8 cellular contexts compared by ENCODE assay signal in genomic region chr1:15584489-15585363, GRCh38. TPM values are rescaled to one million over a fixed set of nuclear protein-coding genes. Genes with fewer than 3 reads are reported as not detected.
DNase-seq lines count a peak whose midpoint lies in the region; ATAC-seq and TF ChIP-seq lines count a peak whose summit lies in the region.

AGMAT (minus strand) TSS chr1:15585051; CDS start chr1:15584967, 84 bp downstream.

- H3K9me3 Mint-ChIP-seq in osteocyte (ENCODE audit: unreplicated experiment), result no peaks in the 10 kb centered on the region

- peak within 1 kb of the TSS; percentile 42 for H3K4me3 ChIP-seq in fibroblast of pulmonary artery (replicated peaks; ENCODE audit: low read depth, low read length)
- H3K4me3 ChIP-seq in vagina, result peak within 1 kb of the TSS; percentile 41 to 47

- peak; percentile 62 for ATAC-seq in GM19455 (IDR thresholded peaks at IDR 0.05; ENCODE audit: unreplicated experiment)

- H3K27ac ChIP-seq in vagina, result no peak within 1 kb of the TSS

- peaks cover 12% of the 10 kb centered on the region for H3K4me1 ChIP-seq in vagina

- no peaks in the 10 kb centered on the region for H3K27me3 Mint-ChIP-seq in osteocyte (ENCODE audit: unreplicated experiment)

- no peak for TF ChIP-seq POLR2A in vagina (IDR thresholded peaks at IDR 0.05)

- DNase-seq in CD1c-positive myeloid dendritic cell (ENCODE audit: extremely low spot score) (peak; percentile 33), NCI-H2227 treated with DMSO at 0.1 percent for 48 hours (lab: John Stamatoyannopoulos, UW) (peak; percentile 26), fibroblast of pulmonary artery (ENCODE audit: low read depth) (peak; percentile 25), osteocyte (ENCODE audit: extremely low spot score, unreplicated experiment) (no peak), vagina (ENCODE audit: extremely low spot score in 2 of 2) (no peak), NCI-H2107 (lab: John Stamatoyannopoulos, UW) (no peak)
- DNase-seq in activated T-cell treated with anti-CD3 and anti-CD28 coated beads, Interleukin-2, amount 50 U/mL, for 1 hour, result peak; percentile 60

- H3K4me1 Mint-ChIP-seq in osteocyte (ENCODE audit: unreplicated experiment), result peaks cover 7% of the 10 kb centered on the region

- H3K4me3 Mint-ChIP-seq in osteocyte (ENCODE audit: unreplicated experiment), result peak within 1 kb of the TSS; percentile 71

- no peak within 1 kb of the TSS for H3K27ac Mint-ChIP-seq in osteocyte (ENCODE audit: unreplicated experiment)

- H3K9me3 ChIP-seq in vagina, result no peaks in the 10 kb centered on the region

- peak; percentile 30 for TF ChIP-seq CTCF in fibroblast of pulmonary artery (IDR thresholded peaks at IDR 0.05; ENCODE audit: low read length, missing control alignments)
- TF ChIP-seq CTCF in osteocyte (IDR thresholded peaks at IDR 0.05), result peak; percentile 47
- TF ChIP-seq CTCF in vagina (IDR thresholded peaks at IDR 0.05), result peak in 1 of 3 experiments; percentile 10

- no peaks in the 10 kb centered on the region for H3K27me3 ChIP-seq in vagina

- no peaks in the 10 kb centered on the region for H3K36me3 ChIP-seq in vagina

- intact Hi-C loops in vagina (cut with DNase I), result no loop called here

- no peaks in the 10 kb centered on the region for H3K36me3 Mint-ChIP-seq in osteocyte (ENCODE audit: unreplicated experiment)

RNA-seq across cellular contexts. Expression of gene AGMAT, which starts in this region (rescaled TPM):
- total RNA-seq in osteocyte (0.13 and 0.19 TPM in 2 replicates), vagina (1.5 TPM)

Comparison
In these comparisons a context has a peak if more than half of its experiments do, and no peak if none do; other contexts are left out.
1. DNase-seq: peak in CD1c-positive myeloid dendritic cell (single experiment), NCI-H2227 treated with DMSO at 0.1 percent for 48 hours (single experiment), activated T-cell treated with anti-CD3 and anti-CD28 coated beads, Interleukin-2, amount 50 U/mL, for 1 hour (single experiment) and fibroblast of pulmonary artery (single experiment); none in osteocyte (single experiment), vagina (0 of 2) and NCI-H2107 (single experiment).